In genomic region chr9:78778314-78778713, GRCh38 we compare ENCODE assay signal across 25 cellular contexts.
"Had no signal": no experiment of that assay in that cellular context is flagged by ENCODE, and none has a peak within 500 bp of the region (broad histone marks: within the 10 kb centered on the region; RNA-seq: fewer than 3 reads in every experiment).

No MANE protein-coding gene starts in this region.

- H3K4me1 ChIP-seq: left ventricle myocardium inferior, lower lobe of right lung, psoas muscle, suprapubic skin, transverse colon, upper lobe of right lung, uterus had no signal

- H3K4me3 Mint-ChIP-seq: immature natural killer cell; natural killer cell; stimulated activated naive CD8-positive, alpha-beta T cell treated with anti-CD3 and anti-CD28 coated beads, Interleukin-15, amount 100 ng/mL, for 72 hours had no signal

- H3K4me3 ChIP-seq: coronary artery, left ventricle myocardium inferior, lower lobe of right lung, ovary, psoas muscle, suprapubic skin, transverse colon, upper lobe of right lung, uterus had no signal

- H3K27ac ChIP-seq: coronary artery, left ventricle myocardium inferior, lower lobe of right lung, ovary, psoas muscle, suprapubic skin, transverse colon, upper lobe of right lung, uterus had no signal

- H3K9me3 Mint-ChIP-seq: stimulated activated naive CD8-positive, alpha-beta T cell treated with anti-CD3 and anti-CD28 coated beads, Interleukin-15, amount 100 ng/mL, for 72 hours had no signal

- H3K27me3 Mint-ChIP-seq: stimulated activated naive CD8-positive, alpha-beta T cell treated with anti-CD3 and anti-CD28 coated beads, Interleukin-15, amount 100 ng/mL, for 72 hours had no signal

- H3K9me3 ChIP-seq: left ventricle myocardium inferior, lower lobe of right lung, ovary, psoas muscle, suprapubic skin, transverse colon, upper lobe of right lung, uterus had no signal

- H3K4me1 Mint-ChIP-seq: immature natural killer cell; natural killer cell; stimulated activated naive CD8-positive, alpha-beta T cell treated with anti-CD3 and anti-CD28 coated beads, Interleukin-15, amount 100 ng/mL, for 72 hours had no signal

- H3K36me3 ChIP-seq: left ventricle myocardium inferior, lower lobe of right lung, ovary, suprapubic skin, transverse colon, upper lobe of right lung, uterus had no signal

- H3K27ac Mint-ChIP-seq: immature natural killer cell; natural killer cell; stimulated activated naive CD8-positive, alpha-beta T cell treated with anti-CD3 and anti-CD28 coated beads, Interleukin-15, amount 100 ng/mL, for 72 hours had no signal

- H3K27me3 ChIP-seq: ovary, suprapubic skin, transverse colon, upper lobe of right lung, uterus had no signal

- ATAC-seq: left colon; lower lobe of right lung; natural killer cell; psoas muscle; stimulated activated naive CD8-positive, alpha-beta T cell treated with anti-CD3 and anti-CD28 coated beads, Interleukin-15, amount 100 ng/mL, for 72 hours; upper lobe of right lung had no signal

- DNase-seq: dermis blood vessel endothelial cell; effector memory CD4-positive, alpha-beta T cell; erythroblast; hypothalamus; immature natural killer cell; islet precursor cell; left colon; left ventricle myocardium inferior; lower lobe of right lung; natural killer cell; occipital lobe; ovary; posterior cingulate gyrus; psoas muscle; small intestine; stimulated activated CD4-positive, alpha-beta T cell treated with anti-CD3 and anti-CD28 coated beads, Interleukin-15, amount 100 ng/mL, for 24 hours; stimulated activated CD4-positive, alpha-beta T cell treated with anti-CD3 and anti-CD28 coated beads, Interleukin-2, amount 100 ng/mL, for 48 hours; stimulated activated naive CD4-positive, alpha-beta T cell; stimulated activated naive CD8-positive, alpha-beta T cell treated with anti-CD3 and anti-CD28 coated beads, Interleukin-15, amount 100 ng/mL, for 72 hours; transverse colon; upper lobe of right lung; uterus had no signal

- H3K36me3 Mint-ChIP-seq: immature natural killer cell, natural killer cell had no signal

- FAIRE-seq: frontal cortex, small intestine had no signal
